35 cellular contexts compared by ENCODE assay signal in the genomic region with DNA sequence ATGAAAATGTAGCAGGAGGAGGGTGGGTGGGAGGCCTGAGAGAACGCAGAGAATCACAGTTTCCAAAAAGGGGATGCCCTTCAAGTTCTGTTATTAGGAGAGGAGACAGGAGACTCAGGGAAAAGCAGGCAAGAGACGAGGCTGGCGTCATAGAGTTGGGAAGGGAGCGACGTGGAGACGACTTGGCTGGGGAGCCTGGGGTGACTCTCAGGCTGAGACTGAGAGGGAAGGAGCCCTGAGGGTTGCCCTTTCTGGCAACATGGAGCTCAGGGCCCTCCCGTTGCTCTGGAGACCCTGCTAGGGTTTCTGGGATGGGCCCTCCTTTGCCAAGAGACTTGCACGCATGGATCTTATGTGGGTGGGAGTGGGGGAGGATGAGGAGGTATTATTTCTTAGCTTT.
"Had no signal": no experiment of that assay in that cellular context is flagged by ENCODE, and none has a peak within 500 bp of the region (broad histone marks: within the 10 kb centered on the region; RNA-seq: fewer than 3 reads in every experiment).

No MANE protein-coding gene starts in this region.

- H3K36me3 ChIP-seq: MG63 had no signal

- H3K4me2 ChIP-seq: KMS-11 had no signal

- H3K27ac ChIP-seq: KMS-11 had no signal

- H3K9ac ChIP-seq: KMS-11 had no signal

- H3K9me3 ChIP-seq: MG63 had no signal

- DNase-seq: Karpas-422, Kasumi-1, KG1, MG63, MM.1S, MV-4-11, NCI-H1048, NCI-H1092, NCI-H1092 treated with DMSO at 0.1 percent for 48 hours, NCI-H1105, NCI-H1105 treated with DMSO at 0.1 percent for 48 hours, NCI-H1417, NCI-H1417 treated with DMSO at 0.1 percent for 48 hours, NCI-H1436, NCI-H1436 treated with DMSO at 0.1 percent for 48 hours, NCI-H146, NCI-H1694, NCI-H1694 treated with DMSO at 0.1 percent for 48 hours, NCI-H187, NCI-H187 treated with DMSO at 0.1 percent for 48 hours, NCI-H1930, NCI-H2029, NCI-H2029 treated with DMSO at 0.1 percent for 48 hours, NCI-H2081, NCI-H2081 treated with DMSO at 0.1 percent for 48 hours, NCI-H2107, NCI-H2171, NCI-H2171 treated with DMSO at 0.1 percent for 48 hours, NCI-H2227 treated with DMSO at 0.1 percent for 48 hours, NCI-H226, NCI-H345, NCI-H446, NCI-H446 treated with DMSO at 0.1 percent for 48 hours, NCI-H510A had no signal

- H3K4me3 ChIP-seq: MG63 had no signal
